11 cellular contexts compared by ENCODE assay signal in genomic region chr2:196944570-196944969, GRCh38. TPM values are rescaled to one million over a fixed set of nuclear protein-coding genes. Genes with fewer than 3 reads are reported as not detected.
A peak's percentile ranks its signal among the peaks of the same experiment; 100 is the strongest.
DNase-seq lines count a peak whose midpoint lies in the region; ATAC-seq, FAIRE-seq and TF ChIP-seq lines count a peak whose summit lies in the region.
"Had no signal": no experiment of that assay in that cellular context is flagged by ENCODE, and none has a peak within 500 bp of the region (broad histone marks: within the 10 kb centered on the region; RNA-seq: fewer than 3 reads in every experiment).

No MANE protein-coding gene starts in this region.

- ATAC-seq in GM19452 (IDR thresholded peaks at IDR 0.05; ENCODE audit: unreplicated experiment) (peak; percentile 87), HG02885 (IDR thresholded peaks at IDR 0.05; ENCODE audit: poor library complexity, unreplicated experiment) (peak; percentile 94)

- TF ChIP-seq POLR2A in GM12892 (IDR thresholded peaks at IDR 0.05; ENCODE audit: low read depth, low read length): no peak

- DNase-seq in GM12892 (ENCODE audit: insufficient read length): peak; percentile 19
- peak; percentile 31 for DNase-seq in NAMALWA (ENCODE audit: low spot score)
- DNase-seq in cerebellar cortex (ENCODE audit: low spot score): no peak
- DNase-seq in NCI-H1694 treated with DMSO at 0.1 percent for 48 hours (lab: John Stamatoyannopoulos, UW): no peak
- DNase-seq in GDM1 (lab: John Stamatoyannopoulos, UW): no peak
- DNase-seq in NCI-H2107 (lab: John Stamatoyannopoulos, UW): no peak
- DNase-seq: AML-193, esophagus squamous epithelium had no signal

- peak; percentile 48 for FAIRE-seq in GM12892 (lab: Jason Lieb, UNC)
- FAIRE-seq: keratinocyte had no signal

RNA-seq across cellular contexts. Expression of gene PGAP1, which starts 18.1 kb away (rescaled TPM):
- 4.4 TPM for polyA plus RNA-seq in GM12892 (2012; ENCODE audit: missing spikeins)

Comparison
In these comparisons a context has a peak if more than half of its experiments do, and no peak if none do; other contexts are left out.
1. DNase-seq: peak in GM12892 (single experiment) and NAMALWA (single experiment); none in cerebellar cortex (single experiment), NCI-H1694 treated with DMSO at 0.1 percent for 48 hours (single experiment), GDM1 (single experiment) and NCI-H2107 (single experiment).